In the genomic region with DNA sequence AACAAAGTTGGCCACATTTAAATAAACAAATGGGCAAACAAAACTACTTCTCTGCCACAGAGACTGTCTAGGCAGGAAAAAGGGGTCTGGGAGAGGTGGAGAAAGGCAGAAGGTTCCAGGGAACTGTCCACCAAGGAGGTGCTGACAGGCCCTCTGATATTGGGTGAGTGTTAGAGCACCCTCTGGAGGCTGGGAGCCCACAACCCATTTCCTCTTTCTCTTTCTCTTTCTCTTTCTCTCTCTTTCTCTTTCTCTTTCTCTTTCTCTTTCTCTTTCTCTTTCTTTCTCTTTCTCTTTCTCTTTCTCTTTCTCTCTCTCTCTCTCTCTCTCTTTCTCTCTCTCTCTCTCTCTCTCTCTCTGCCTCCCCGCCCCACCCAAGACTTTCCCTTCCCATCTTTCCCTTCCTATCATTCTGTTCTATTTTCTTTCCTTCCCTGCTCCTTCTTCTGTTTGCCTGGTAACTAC, we compare ENCODE assay signal across 8 cellular contexts.
DNase-seq lines count a peak whose midpoint lies in the region; ATAC-seq and TF ChIP-seq lines count a peak whose summit lies in the region.

No MANE protein-coding gene starts in this region.

- H3K27me3 ChIP-seq in endodermal cell (ENCODE audit: control insufficient read depth, insufficient read depth, low read length, poor library complexity, severe bottlenecking) (no peaks in the 10 kb centered on the region), neural cell (ENCODE audit: insufficient read depth, low read depth, low read length) (no peaks in the 10 kb centered on the region)

- no peak for TF ChIP-seq EP300 in neural cell (conservative IDR thresholded peaks at IDR 0.05; ENCODE audit: poor library complexity, severe bottlenecking)

- H3K79me2 ChIP-seq in neural cell (replicated peaks; ENCODE audit: insufficient read depth, low read length) = no peaks in the 10 kb centered on the region

- peaks cover 13% of the 10 kb centered on the region for H3K27me3 Mint-ChIP-seq in endodermal cell (ENCODE audit: insufficient read depth)
- no peaks in the 10 kb centered on the region for H3K27me3 Mint-ChIP-seq in HFFc6 (ENCODE audit: insufficient read depth)

- no peak for TF ChIP-seq RAD21 in neural cell (conservative IDR thresholded peaks at IDR 0.05)

- H3K27ac ChIP-seq in endodermal cell (ENCODE audit: low read depth, low read length) = no peak overlapping the region
- no peak overlapping the region for H3K27ac ChIP-seq in neural cell (ENCODE audit: low read length)

- H3K4me3 Mint-ChIP-seq in endodermal cell (no peak overlapping the region), HFFc6 (no peak overlapping the region)

- H2AFZ ChIP-seq in neural cell (ENCODE audit: low read depth, low read length) = no peak overlapping the region

- H3K36me3 Mint-ChIP-seq in endodermal cell (ENCODE audit: low read depth) = no peaks in the 10 kb centered on the region
- no peaks in the 10 kb centered on the region for H3K36me3 Mint-ChIP-seq in HFFc6 (ENCODE audit: low read depth)

- DNase-seq in activated effector memory CD4-positive, alpha-beta T cell treated with anti-CD3 and anti-CD28 coated beads, Interleukin-2, amount 50 U/mL, for 16 hours = peak; percentile 53
- no peak for DNase-seq in activated effector memory CD4-positive, alpha-beta T cell treated with Interleukin-2 at 50 U/mL for 16 hours
- DNase-seq in HS-5 (ENCODE audit: low read depth) = peak; percentile 6
- DNase-seq in SHP77 (lab: John Stamatoyannopoulos, UW) = peak; percentile 6 to 9
- peak; percentile 93 for DNase-seq in endodermal cell
- DNase-seq in HFFc6 = no peak

- H3K9me3 Mint-ChIP-seq in endodermal cell = no peaks in the 10 kb centered on the region
- peaks cover 15% of the 10 kb centered on the region for H3K9me3 Mint-ChIP-seq in HFFc6

- no peaks in the 10 kb centered on the region for H3K9me2 ChIP-seq in neural cell (ENCODE audit: insufficient read depth, low read length)

- no peak overlapping the region for H3K27ac Mint-ChIP-seq in endodermal cell
- no peak overlapping the region for H3K27ac Mint-ChIP-seq in HFFc6

- ATAC-seq in GM21576 (IDR thresholded peaks at IDR 0.05; ENCODE audit: unreplicated experiment) = peak; percentile 96

- H3K36me3 ChIP-seq in endodermal cell (ENCODE audit: control insufficient read depth, insufficient read depth, low read length) = no peaks in the 10 kb centered on the region
- no peaks in the 10 kb centered on the region for H3K36me3 ChIP-seq in neural cell (ENCODE audit: insufficient read depth, low read length)

- H4K20me1 ChIP-seq in neural cell (ENCODE audit: insufficient read depth) = no peaks in the 10 kb centered on the region

- no peaks in the 10 kb centered on the region for H3F3A ChIP-seq in neural cell (ENCODE audit: insufficient read depth, low read length, poor library complexity, severe bottlenecking)

- H3K4me1 Mint-ChIP-seq in endodermal cell (no peaks in the 10 kb centered on the region), HFFc6 (ENCODE audit: low read depth) (no peaks in the 10 kb centered on the region)

- H3K4me2 ChIP-seq in neural cell (ENCODE audit: low read length) = no peak overlapping the region

- H3K4me3 ChIP-seq in endodermal cell (ENCODE audit: low read length) (no peak overlapping the region), neural cell (ENCODE audit: low read length) (no peak overlapping the region)

- TF ChIP-seq CTCF in endodermal cell (conservative IDR thresholded peaks at IDR 0.05) (peak; percentile 87), neural cell (IDR thresholded peaks at IDR 0.05; ENCODE audit: poor library complexity, severe bottlenecking) (no peak), HFFc6 (IDR thresholded peaks at IDR 0.05) (no peak)

- 17% methylated on average over 1 of the region's 1 CpG; no CpG with 5 or more reads in 1 of the 2 experiments for WGBS in endodermal cell (ENCODE audit: insufficient coverage in 1 of 2, insufficient read length in 1 of 2), 2 experiments

- H3K9me3 ChIP-seq in endodermal cell (ENCODE audit: control insufficient read depth, low read length) (no peaks in the 10 kb centered on the region), neural cell (ENCODE audit: low read length) (no peaks in the 10 kb centered on the region)

- no peak overlapping the region for H3K9ac ChIP-seq in endodermal cell (ENCODE audit: extremely low read depth, low read length, poor library complexity, severe bottlenecking)
- H3K9ac ChIP-seq in neural cell (ENCODE audit: low read length) = no peak overlapping the region

- no peaks in the 10 kb centered on the region for H3K4me1 ChIP-seq in endodermal cell (ENCODE audit: control insufficient read depth, insufficient read depth, low read length)

TF ChIP-seq in neural cell, 6 proteins besides CTCF, POLR2A, EP300 and RAD21:
- TF ChIP-seq EZH2 (IDR thresholded peaks at IDR 0.05; ENCODE audit: borderline replicate concordance, insufficient read depth, low read length, poor library complexity, severe bottlenecking) = no peak
- TF ChIP-seq, protein P1, sequence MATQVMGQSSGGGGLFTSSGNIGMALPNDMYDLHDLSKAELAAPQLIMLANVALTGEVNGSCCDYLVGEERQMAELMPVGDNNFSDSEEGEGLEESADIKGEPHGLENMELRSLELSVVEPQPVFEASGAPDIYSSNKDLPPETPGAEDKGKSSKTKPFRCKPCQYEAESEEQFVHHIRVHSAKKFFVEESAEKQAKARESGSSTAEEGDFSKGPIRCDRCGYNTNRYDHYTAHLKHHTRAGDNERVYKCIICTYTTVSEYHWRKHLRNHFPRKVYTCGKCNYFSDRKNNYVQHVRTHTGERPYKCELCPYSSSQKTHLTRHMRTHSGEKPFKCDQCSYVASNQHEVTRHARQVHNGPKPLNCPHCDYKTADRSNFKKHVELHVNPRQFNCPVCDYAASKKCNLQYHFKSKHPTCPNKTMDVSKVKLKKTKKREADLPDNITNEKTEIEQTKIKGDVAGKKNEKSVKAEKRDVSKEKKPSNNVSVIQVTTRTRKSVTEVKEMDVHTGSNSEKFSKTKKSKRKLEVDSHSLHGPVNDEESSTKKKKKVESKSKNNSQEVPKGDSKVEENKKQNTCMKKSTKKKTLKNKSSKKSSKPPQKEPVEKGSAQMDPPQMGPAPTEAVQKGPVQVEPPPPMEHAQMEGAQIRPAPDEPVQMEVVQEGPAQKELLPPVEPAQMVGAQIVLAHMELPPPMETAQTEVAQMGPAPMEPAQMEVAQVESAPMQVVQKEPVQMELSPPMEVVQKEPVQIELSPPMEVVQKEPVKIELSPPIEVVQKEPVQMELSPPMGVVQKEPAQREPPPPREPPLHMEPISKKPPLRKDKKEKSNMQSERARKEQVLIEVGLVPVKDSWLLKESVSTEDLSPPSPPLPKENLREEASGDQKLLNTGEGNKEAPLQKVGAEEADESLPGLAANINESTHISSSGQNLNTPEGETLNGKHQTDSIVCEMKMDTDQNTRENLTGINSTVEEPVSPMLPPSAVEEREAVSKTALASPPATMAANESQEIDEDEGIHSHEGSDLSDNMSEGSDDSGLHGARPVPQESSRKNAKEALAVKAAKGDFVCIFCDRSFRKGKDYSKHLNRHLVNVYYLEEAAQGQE (IDR thresholded peaks at IDR 0.05; ENCODE audit: borderline replicate concordance) = peak; percentile 64

Comparison
In these comparisons a context has a peak if more than half of its experiments do, and no peak if none do; other contexts are left out.
1. DNase-seq: peak in activated effector memory CD4-positive, alpha-beta T cell treated with anti-CD3 and anti-CD28 coated beads, Interleukin-2, amount 50 U/mL, for 16 hours (single experiment), HS-5 (single experiment), SHP77 (2 of 2) and endodermal cell (single experiment); none in activated effector memory CD4-positive, alpha-beta T cell treated with Interleukin-2 at 50 U/mL for 16 hours (single experiment) and HFFc6 (single experiment).